In the genomic region with DNA sequence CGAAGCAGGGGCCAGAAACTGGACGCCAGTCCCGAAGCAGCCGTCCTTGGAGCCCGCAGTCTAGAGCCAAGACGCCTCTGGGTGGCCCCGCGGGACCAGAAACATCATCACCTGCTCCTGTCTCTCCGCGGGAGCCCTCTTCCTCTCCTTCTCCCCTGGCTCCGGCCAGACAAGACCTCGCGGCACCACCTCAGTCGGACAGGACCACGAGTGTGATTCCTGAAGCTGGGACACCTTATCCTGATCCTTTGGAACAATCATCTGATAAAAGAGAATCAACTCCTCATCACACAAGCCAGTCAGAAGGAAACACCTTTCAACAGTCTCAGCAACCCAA, we compare ENCODE assay signal across 8 cellular contexts. TPM values are rescaled to one million over a fixed set of nuclear protein-coding genes. Genes with fewer than 3 reads are reported as not detected.
DNase-seq lines count a peak whose midpoint lies in the region; ATAC-seq and TF ChIP-seq lines count a peak whose summit lies in the region.

No MANE protein-coding gene starts in this region.

- H3K27ac ChIP-seq in HUES6 (ENCODE audit: low read depth, low read length) = no peak overlapping the region
- no peak overlapping the region for H3K27ac ChIP-seq in left ventricle myocardium inferior (replicated peaks)
- H3K27ac ChIP-seq in psoas muscle = no peak overlapping the region

- H3K36me3 ChIP-seq in HUES6 (ENCODE audit: control insufficient read depth, insufficient read depth, low read length) = no peaks in the 10 kb centered on the region
- no peaks in the 10 kb centered on the region for H3K36me3 ChIP-seq in left ventricle myocardium inferior
- no peaks in the 10 kb centered on the region for H3K36me3 ChIP-seq in psoas muscle (ENCODE audit: insufficient read depth in 1 of 2, low read depth in 1 of 2)

- H3K9ac ChIP-seq in HUES6 (ENCODE audit: low read length) = no peak overlapping the region

- peak; percentile 58 to 72 (median 65) for ATAC-seq in psoas muscle

- no peaks in the 10 kb centered on the region for H3K9me3 Mint-ChIP-seq in activated T-helper 1 cell treated with anti-CD3 and anti-CD28 coated beads, Interleukin-12 subunit alpha, Interleukin-12 subunit beta, Interleukin-2, Interleukin-4 antibody, amounts not matched to agents 30 ng/mL and 10 ng/mL and 1 ng/mL, durations not matched to agents 14 hours and 24 hours and 36 hours

- peaks cover 44% of the 10 kb centered on the region for H3K27me3 Mint-ChIP-seq in activated T-helper 1 cell treated with anti-CD3 and anti-CD28 coated beads, Interleukin-12 subunit alpha, Interleukin-12 subunit beta, Interleukin-2, Interleukin-4 antibody, amounts not matched to agents 30 ng/mL and 10 ng/mL and 1 ng/mL, durations not matched to agents 14 hours and 24 hours and 36 hours (ENCODE audit: insufficient read depth)

- no peaks in the 10 kb centered on the region for H3K4me1 ChIP-seq in HUES6 (ENCODE audit: control insufficient read depth, insufficient read depth, low read length)
- peaks cover 18% of the 10 kb centered on the region for H3K4me1 ChIP-seq in left ventricle myocardium inferior
- peaks cover 6% of the 10 kb centered on the region for H3K4me1 ChIP-seq in psoas muscle

- no peaks in the 10 kb centered on the region for H3K36me3 Mint-ChIP-seq in activated T-helper 1 cell treated with anti-CD3 and anti-CD28 coated beads, Interleukin-12 subunit alpha, Interleukin-12 subunit beta, Interleukin-2, Interleukin-4 antibody, amounts not matched to agents 30 ng/mL and 10 ng/mL and 1 ng/mL, durations not matched to agents 14 hours and 24 hours and 36 hours (ENCODE audit: low read depth)

- H3K27ac Mint-ChIP-seq in activated T-helper 1 cell treated with anti-CD3 and anti-CD28 coated beads, Interleukin-12 subunit alpha, Interleukin-12 subunit beta, Interleukin-2, Interleukin-4 antibody, amounts not matched to agents 30 ng/mL and 10 ng/mL and 1 ng/mL, durations not matched to agents 14 hours and 24 hours and 36 hours = no peak overlapping the region

- H3K4me3 ChIP-seq in HUES6 (ENCODE audit: low read depth, low read length) (peak overlapping the region; percentile 76), left ventricle myocardium inferior (peak overlapping the region; percentile 73), psoas muscle (peak overlapping the region; percentile 76)

- peak overlapping the region; percentile 80 for H3K4me3 Mint-ChIP-seq in activated T-helper 1 cell treated with anti-CD3 and anti-CD28 coated beads, Interleukin-12 subunit alpha, Interleukin-12 subunit beta, Interleukin-2, Interleukin-4 antibody, amounts not matched to agents 30 ng/mL and 10 ng/mL and 1 ng/mL, durations not matched to agents 14 hours and 24 hours and 36 hours

- peaks cover 20% of the 10 kb centered on the region for H3K27me3 ChIP-seq in HUES6 (ENCODE audit: control insufficient read depth, insufficient read depth, low read length)
- H3K27me3 ChIP-seq in left ventricle myocardium inferior (ENCODE audit: low read depth) = no peaks in the 10 kb centered on the region
- no peaks in the 10 kb centered on the region for H3K27me3 ChIP-seq in psoas muscle (ENCODE audit: insufficient read depth in 3 of 3, low read length in 2 of 3)

- intact Hi-C loops in activated T-helper 1 cell treated with anti-CD3 and anti-CD28 coated beads, Interleukin-12 subunit alpha, Interleukin-12 subunit beta, Interleukin-2, Interleukin-4 antibody, amounts not matched to agents 30 ng/mL and 10 ng/mL and 1 ng/mL, durations not matched to agents 14 hours and 24 hours and 36 hours (cut with micrococcal nuclease) = loop anchor here (1.0 to 2.0 kb wide), 2 partner anchors 16 to 45 kb away; a partner anchor contains a TSS
- intact Hi-C loops in left ventricle myocardium inferior (cut with micrococcal nuclease) (no loop called here), psoas muscle (cut with DNase I) (no loop called here)

- TF ChIP-seq CTCF in left ventricle myocardium inferior (IDR thresholded peaks at IDR 0.05; ENCODE audit: borderline replicate concordance) = no peak
- no peak for TF ChIP-seq CTCF in psoas muscle (IDR thresholded peaks at IDR 0.05)

- H3K9me3 ChIP-seq in HUES6 (ENCODE audit: control insufficient read depth, insufficient read depth, low read depth, low read length) (no peaks in the 10 kb centered on the region), left ventricle myocardium inferior (replicated peaks) (no peaks in the 10 kb centered on the region), psoas muscle (no peaks in the 10 kb centered on the region)

- DNase-seq in stimulated activated CD4-positive, alpha-beta T cell treated with anti-CD3 and anti-CD28 coated beads, Interleukin-15, amount 100 ng/mL, for 24 hours = peak; percentile 17
- no peak for DNase-seq in stimulated activated CD4-positive, alpha-beta T cell treated with anti-CD3 and anti-CD28 coated beads, Interleukin-2, amount 100 ng/mL, for 48 hours
- no peak for DNase-seq in activated T-helper 1 cell treated with anti-CD3 and anti-CD28 coated beads, Interleukin-12 subunit alpha, Interleukin-12 subunit beta, Interleukin-2, Interleukin-4 antibody, amounts not matched to agents 30 ng/mL and 10 ng/mL and 1 ng/mL, durations not matched to agents 14 hours and 24 hours and 36 hours (ENCODE audit: low spot score)
- DNase-seq in left ventricle myocardium inferior (no peak), psoas muscle (peak; percentile 21 to 57), medulla oblongata (ENCODE audit: extremely low spot score) (no peak)
- DNase-seq in effector CD8-positive, alpha-beta T cell (lab: John Stamatoyannopoulos, UW) = no peak

- 0 to 1% (median 0%) methylated on average over 15 of the region's 15 CpGs for WGBS in psoas muscle, 3 donors

- peaks cover 17% of the 10 kb centered on the region for H3K4me1 Mint-ChIP-seq in activated T-helper 1 cell treated with anti-CD3 and anti-CD28 coated beads, Interleukin-12 subunit alpha, Interleukin-12 subunit beta, Interleukin-2, Interleukin-4 antibody, amounts not matched to agents 30 ng/mL and 10 ng/mL and 1 ng/mL, durations not matched to agents 14 hours and 24 hours and 36 hours (ENCODE audit: low read depth)

RNA-seq across cellular contexts. Expression of a gene that starts 0.4 kb away (rescaled TPM):
- 0.36 TPM in 1 of 2 replicates, not detected in the other for total RNA-seq in activated T-helper 1 cell treated with anti-CD3 and anti-CD28 coated beads, Interleukin-12 subunit alpha, Interleukin-12 subunit beta, Interleukin-2, Interleukin-4 antibody, amounts not matched to agents 30 ng/mL and 10 ng/mL and 1 ng/mL, durations not matched to agents 14 hours and 24 hours and 36 hours
- total RNA-seq in left ventricle myocardium inferior (not detected), psoas muscle (under 1 TPM in 3 of 4 donors, not detected in 1; 0.21 to 0.71 (median 0.38) TPM)
- under 1 TPM; 0.13 to 0.22 (median 0.14) TPM for polyA plus RNA-seq in psoas muscle

RNA-seq across cellular contexts. Expression of a gene that starts 45.4 kb away (rescaled TPM):
- total RNA-seq in activated T-helper 1 cell treated with anti-CD3 and anti-CD28 coated beads, Interleukin-12 subunit alpha, Interleukin-12 subunit beta, Interleukin-2, Interleukin-4 antibody, amounts not matched to agents 30 ng/mL and 10 ng/mL and 1 ng/mL, durations not matched to agents 14 hours and 24 hours and 36 hours = 41.4 and 41.5 TPM in 2 replicates
- 73.3 TPM for total RNA-seq in left ventricle myocardium inferior
- 10 to 100 TPM; 49.5 to 71.4 (median 69.3) TPM for total RNA-seq in psoas muscle
- polyA plus RNA-seq in psoas muscle = 100 to 1,000 TPM in 1 of 3 donors, 10 to 100 TPM in 2; 72.0 to 153 (median 86.5) TPM

RNA-seq across cellular contexts. Expression of a gene that starts 51.8 kb away (rescaled TPM):
- total RNA-seq in activated T-helper 1 cell treated with anti-CD3 and anti-CD28 coated beads, Interleukin-12 subunit alpha, Interleukin-12 subunit beta, Interleukin-2, Interleukin-4 antibody, amounts not matched to agents 30 ng/mL and 10 ng/mL and 1 ng/mL, durations not matched to agents 14 hours and 24 hours and 36 hours = 15.9 and 22.2 TPM in 2 replicates
- 3.1 TPM for total RNA-seq in left ventricle myocardium inferior
- 1 to 10 TPM; 3.6 to 5.9 (median 4.6) TPM for total RNA-seq in psoas muscle
- polyA plus RNA-seq in psoas muscle = 1 to 10 TPM; 3.4 to 9.7 (median 4.6) TPM

Comparison
In these comparisons a context has a peak if more than half of its experiments do, and no peak if none do; other contexts are left out.
1. DNase-seq: peak in stimulated activated CD4-positive, alpha-beta T cell treated with anti-CD3 and anti-CD28 coated beads, Interleukin-15, amount 100 ng/mL, for 24 hours (single experiment) and psoas muscle (2 of 2); none in stimulated activated CD4-positive, alpha-beta T cell treated with anti-CD3 and anti-CD28 coated beads, Interleukin-2, amount 100 ng/mL, for 48 hours (0 of 2), activated T-helper 1 cell treated with anti-CD3 and anti-CD28 coated beads, Interleukin-12 subunit alpha, Interleukin-12 subunit beta, Interleukin-2, Interleukin-4 antibody, amounts not matched to agents 30 ng/mL and 10 ng/mL and 1 ng/mL, durations not matched to agents 14 hours and 24 hours and 36 hours (single experiment), left ventricle myocardium inferior (single experiment), medulla oblongata (single experiment) and effector CD8-positive, alpha-beta T cell (single experiment).
2. Peak in every context shown above with its lines, with median percentiles within 50 percentile points of each other: H3K4me3 ChIP-seq.